Comparison of ENCODE assay signal across 8 cellular contexts in the genomic region with DNA sequence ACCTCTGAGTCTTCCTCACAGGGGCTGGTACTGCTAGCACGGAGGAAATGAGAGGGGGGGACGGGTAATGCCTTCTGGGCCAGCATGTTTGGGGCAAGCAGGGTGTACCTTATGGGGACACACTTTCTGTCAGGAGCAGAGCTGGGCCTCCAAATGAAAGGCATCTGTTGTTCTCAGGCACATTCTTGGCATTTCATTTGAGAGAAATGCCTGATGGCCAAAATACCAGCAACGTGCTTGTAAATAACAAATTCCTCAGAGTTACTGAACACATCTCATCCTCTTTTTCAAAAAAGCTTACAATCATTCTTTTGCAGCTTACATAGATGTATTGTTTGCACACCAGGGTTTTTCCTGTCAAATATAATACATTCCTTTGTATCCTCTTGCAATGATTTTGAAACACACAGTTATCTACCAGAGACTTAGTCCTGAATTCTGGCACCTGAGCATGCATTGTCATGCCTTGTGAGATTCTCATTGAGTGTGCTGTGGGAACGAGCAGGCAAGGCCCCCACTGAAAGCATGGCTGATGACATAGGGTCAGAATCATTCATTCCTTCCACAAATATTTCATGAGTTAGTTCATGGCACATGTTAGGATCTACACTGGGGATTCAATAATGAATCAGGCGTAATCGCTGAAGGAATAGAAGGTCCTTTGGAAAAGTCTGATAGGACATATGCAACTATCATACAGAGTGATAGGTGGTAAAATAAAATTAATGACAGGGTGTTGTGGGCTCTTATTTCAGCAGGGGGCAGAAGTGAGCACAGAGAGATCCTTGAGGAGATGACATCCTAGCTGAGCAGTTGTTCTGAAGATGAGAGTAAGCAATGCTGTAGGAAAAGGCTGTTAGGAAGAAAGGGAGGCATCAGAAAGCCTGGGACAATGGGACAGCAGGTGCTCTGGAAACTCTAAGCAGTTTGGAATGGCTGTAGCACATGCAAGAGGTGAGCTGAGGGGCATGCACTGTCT.
DNase-seq lines count a peak whose midpoint lies in the region; ATAC-seq, FAIRE-seq and TF ChIP-seq lines count a peak whose summit lies in the region.

No MANE protein-coding gene starts in this region.

- peaks cover 12% of the 10 kb centered on the region for H3K27me3 Mint-ChIP-seq in activated CD8-positive, alpha-beta T cell treated with anti-CD3 and anti-CD28 coated beads for 36 hours

- no peak overlapping the region for H3K27ac Mint-ChIP-seq in activated CD8-positive, alpha-beta T cell treated with anti-CD3 and anti-CD28 coated beads for 36 hours

- intact Hi-C loops in activated CD8-positive, alpha-beta T cell treated with anti-CD3 and anti-CD28 coated beads for 36 hours (cut with micrococcal nuclease): no loop called here

- TF ChIP-seq CTCF in activated CD8-positive, alpha-beta T cell treated with anti-CD3 and anti-CD28 coated beads for 36 hours (IDR thresholded peaks at IDR 0.05): peak; percentile 25

- no peak for TF ChIP-seq POLR2A in H54 (IDR thresholded peaks at IDR 0.05; ENCODE audit: low read depth, low read length)

- no peak for ATAC-seq in activated CD8-positive, alpha-beta T cell treated with anti-CD3 and anti-CD28 coated beads for 36 hours

- H3K4me1 Mint-ChIP-seq in activated CD8-positive, alpha-beta T cell treated with anti-CD3 and anti-CD28 coated beads for 36 hours (ENCODE audit: low read depth): no peaks in the 10 kb centered on the region

- DNase-seq in AG08395 (ENCODE audit: low spot score) (peak; percentile 71), H54 (ENCODE audit: insufficient read length, low spot score) (peak; percentile 14), islet precursor cell (peak; percentile 90), OCI-M2 (lab: John Stamatoyannopoulos, UW; ENCODE audit: unreplicated experiment) (no peak), NCI-H1930 (lab: John Stamatoyannopoulos, UW) (no peak), NCI-H1092 treated with DMSO at 0.1 percent for 48 hours (lab: John Stamatoyannopoulos, UW) (no peak)
- DNase-seq in activated CD8-positive, alpha-beta T cell treated with anti-CD3 and anti-CD28 coated beads for 36 hours: peak; percentile 16
- DNase-seq in activated CD4-positive, CD25-positive, alpha-beta regulatory T cell treated with anti-CD3 and anti-CD28 coated beads, Interleukin-2, amount 50 U/mL, for 72 hours: no peak

- CTCF ChIA-PET in activated CD8-positive, alpha-beta T cell treated with anti-CD3 and anti-CD28 coated beads for 36 hours (lab: Charles Lee): interaction anchor here (1.0 to 1.9 kb wide), 3 partner anchors 10 to 710 kb away, joined by 3 to 5 read pairs (median 4); no protein-coding TSS in a partner anchor

- no peaks in the 10 kb centered on the region for H3K36me3 Mint-ChIP-seq in activated CD8-positive, alpha-beta T cell treated with anti-CD3 and anti-CD28 coated beads for 36 hours (ENCODE audit: low read depth)

- POLR2A ChIA-PET in activated CD8-positive, alpha-beta T cell treated with anti-CD3 and anti-CD28 coated beads for 36 hours (lab: Charles Lee): no interaction called here

- H3K4me3 Mint-ChIP-seq in activated CD8-positive, alpha-beta T cell treated with anti-CD3 and anti-CD28 coated beads for 36 hours: no peak overlapping the region

- peak; percentile 57 for FAIRE-seq in H54 (lab: Jason Lieb, UNC)

- peaks cover 2% of the 10 kb centered on the region for H3K9me3 Mint-ChIP-seq in activated CD8-positive, alpha-beta T cell treated with anti-CD3 and anti-CD28 coated beads for 36 hours

Comparison
In these comparisons a context has a peak if more than half of its experiments do, and no peak if none do; other contexts are left out.
1. DNase-seq: peak in AG08395 (single experiment), H54 (single experiment), activated CD8-positive, alpha-beta T cell treated with anti-CD3 and anti-CD28 coated beads for 36 hours (single experiment) and islet precursor cell (single experiment); none in OCI-M2 (single experiment), NCI-H1930 (0 of 2), activated CD4-positive, CD25-positive, alpha-beta regulatory T cell treated with anti-CD3 and anti-CD28 coated beads, Interleukin-2, amount 50 U/mL, for 72 hours (single experiment) and NCI-H1092 treated with DMSO at 0.1 percent for 48 hours (single experiment).